Comparison of ENCODE assay signal across 24 cellular contexts in genomic region chr18:62449490-62450104, GRCh38.
"Had no signal": no experiment of that assay in that cellular context is flagged by ENCODE, and none has a peak within 500 bp of the region (broad histone marks: within the 10 kb centered on the region; RNA-seq: fewer than 3 reads in every experiment).

No MANE protein-coding gene starts in this region.

- H3K9me3 Mint-ChIP-seq: natural killer cell treated with Interleukin-12 subunit alpha and Interleukin-12 subunit beta and Interleukin-15 and Interleukin-18, amount 100 ng/mL, for 72 hours; stimulated activated effector memory CD8-positive, alpha-beta T cell treated with anti-CD3 and anti-CD28 coated beads, Interleukin-12 subunit alpha, Interleukin-12 subunit beta, amount 100 ng/mL, for 72 hours had no signal

- H3K4me3 Mint-ChIP-seq: natural killer cell treated with Interleukin-12 subunit alpha and Interleukin-12 subunit beta and Interleukin-15 and Interleukin-18, amount 100 ng/mL, for 72 hours; neural progenitor cell; stimulated activated effector memory CD8-positive, alpha-beta T cell treated with anti-CD3 and anti-CD28 coated beads, Interleukin-12 subunit alpha, Interleukin-12 subunit beta, amount 100 ng/mL, for 72 hours had no signal

- H3K27ac Mint-ChIP-seq: natural killer cell treated with Interleukin-12 subunit alpha and Interleukin-12 subunit beta and Interleukin-15 and Interleukin-18, amount 100 ng/mL, for 72 hours; neural progenitor cell; stimulated activated effector memory CD8-positive, alpha-beta T cell treated with anti-CD3 and anti-CD28 coated beads, Interleukin-12 subunit alpha, Interleukin-12 subunit beta, amount 100 ng/mL, for 72 hours had no signal

- H3K4me3 ChIP-seq: coronary artery, dorsolateral prefrontal cortex, esophagus squamous epithelium, mucosa of descending colon, neural progenitor cell, ovary, tibial artery, upper lobe of left lung, uterus had no signal

- H3K27ac ChIP-seq: dorsolateral prefrontal cortex, epithelial cell of prostate, neural progenitor cell, ovary, uterus had no signal

- DNase-seq: dorsolateral prefrontal cortex; effector CD8-positive, alpha-beta T cell; esophagus squamous epithelium; foreskin fibroblast; head of caudate nucleus; hypothalamus; kidney glomerular epithelial cell; mammary epithelial cell; mucosa of descending colon; nucleus accumbens; ovary; right cardiac atrium; stimulated activated CD4-positive, alpha-beta T cell treated with anti-CD3 and anti-CD28 coated beads, Interleukin-4, amount 100 ng/mL, for 1 hour; stimulated activated CD8-positive, alpha-beta memory T cell treated with anti-CD3 and anti-CD28 coated beads, Interleukin-4, amount 100 ng/mL, for 48 hours; stimulated activated naive CD8-positive, alpha-beta T cell treated with anti-CD3 and anti-CD28 coated beads, Interleukin-15, Interleukin-2, amounts not matched to agents 100 U/mL and 50 U/mL, for 24 hours; tibial artery; upper lobe of left lung; uterus had no signal

- H3K36me3 ChIP-seq: esophagus squamous epithelium, neural progenitor cell, ovary, tibial artery, upper lobe of left lung, uterus had no signal

- H3K9me3 ChIP-seq: esophagus squamous epithelium, ovary, tibial artery, upper lobe of left lung, uterus had no signal

- H3K36me3 Mint-ChIP-seq: natural killer cell treated with Interleukin-12 subunit alpha and Interleukin-12 subunit beta and Interleukin-15 and Interleukin-18, amount 100 ng/mL, for 72 hours; neural progenitor cell; stimulated activated effector memory CD8-positive, alpha-beta T cell treated with anti-CD3 and anti-CD28 coated beads, Interleukin-12 subunit alpha, Interleukin-12 subunit beta, amount 100 ng/mL, for 72 hours had no signal

- H3K27me3 ChIP-seq: dorsolateral prefrontal cortex, neural progenitor cell, ovary, tibial artery, upper lobe of left lung, uterus had no signal

- H3K4me2 ChIP-seq: neural progenitor cell had no signal

- H2AFZ ChIP-seq: neural progenitor cell had no signal

- FAIRE-seq: islet of Langerhans had no signal

- H3K4me1 ChIP-seq: neural progenitor cell, uterus had no signal

- ATAC-seq: natural killer cell treated with Interleukin-12 subunit alpha and Interleukin-12 subunit beta and Interleukin-15 and Interleukin-18, amount 100 ng/mL, for 72 hours; stimulated activated effector memory CD8-positive, alpha-beta T cell treated with anti-CD3 and anti-CD28 coated beads, Interleukin-12 subunit alpha, Interleukin-12 subunit beta, amount 100 ng/mL, for 72 hours had no signal
